1 cellular context compared by ENCODE assay signal in genomic region chr18:58529714-58530354, GRCh38.
TF ChIP-seq lines count a peak whose summit lies in the region.

No MANE protein-coding gene starts in this region.

TF ChIP-seq in HepG2, 621 proteins besides CTCF, POLR2A, EP300 and RAD21 (continued from another document and continues in another):
- TF ChIP-seq ZNF512B (CRISPR knock-in tag; IDR thresholded peaks at IDR 0.05; ENCODE audit: borderline replicate concordance) (no peak), SMARCE1 (IDR thresholded peaks at IDR 0.05; ENCODE audit: borderline replicate concordance) (no peak), PRDM4 (CRISPR knock-in tag; IDR thresholded peaks at IDR 0.05; ENCODE audit: borderline replicate concordance) (no peak), IKZF1 (IDR thresholded peaks at IDR 0.05) (no peak), ZNF317 (CRISPR knock-in tag; IDR thresholded peaks at IDR 0.05) (no peak), ZNF512 (CRISPR knock-in tag; IDR thresholded peaks at IDR 0.05) (no peak), HNRNPLL (IDR thresholded peaks at IDR 0.05; ENCODE audit: low read depth, low read length, poor library complexity, severe bottlenecking) (no peak), ARNTL (CRISPR knock-in tag; IDR thresholded peaks at IDR 0.05) (no peak), ZNF180 (CRISPR knock-in tag; IDR thresholded peaks at IDR 0.05; ENCODE audit: borderline replicate concordance, low read depth) (no peak), CERS6 (CRISPR knock-in tag; IDR thresholded peaks at IDR 0.05) (no peak), ZNF710 (CRISPR knock-in tag; IDR thresholded peaks at IDR 0.05; ENCODE audit: borderline replicate concordance) (no peak), USF2 (IDR thresholded peaks at IDR 0.05; ENCODE audit: low read depth, low read length) (no peak), USF2 (CRISPR knock-in tag; IDR thresholded peaks at IDR 0.05; ENCODE audit: borderline replicate concordance) (no peak), TERF1 (CRISPR knock-in tag; IDR thresholded peaks at IDR 0.05) (no peak), ZNF264 (CRISPR knock-in tag; IDR thresholded peaks at IDR 0.05) (peak; percentile 81), ZBTB37 (CRISPR knock-in tag; IDR thresholded peaks at IDR 0.05) (no peak), ATF7-NPFF (CRISPR knock-in tag; IDR thresholded peaks at IDR 0.05; ENCODE audit: low read depth) (no peak), ZNF142 (CRISPR knock-in tag; IDR thresholded peaks at IDR 0.05) (no peak), ZNF292 (CRISPR knock-in tag; IDR thresholded peaks at IDR 0.05; ENCODE audit: borderline replicate concordance, low read depth) (no peak), CHD2 (IDR thresholded peaks at IDR 0.05; ENCODE audit: low read depth, low read length) (no peak), GPN1 (CRISPR knock-in tag; IDR thresholded peaks at IDR 0.05; ENCODE audit: borderline replicate concordance) (no peak), ZNF543 (CRISPR knock-in tag; IDR thresholded peaks at IDR 0.05) (no peak), DBP (CRISPR knock-in tag; IDR thresholded peaks at IDR 0.05; ENCODE audit: not compliant biosample characterization) (no peak), HDAC2 (CRISPR knock-in tag; IDR thresholded peaks at IDR 0.05) (no peak), KLF9 (CRISPR knock-in tag; IDR thresholded peaks at IDR 0.05; ENCODE audit: low read depth) (no peak), CCAR2 (optimal IDR thresholded peaks at IDR 0.05; ENCODE audit: low read depth, low read length) (no peak), SNAPC2 (CRISPR knock-in tag; IDR thresholded peaks at IDR 0.05) (no peak), ZNF75D (CRISPR knock-in tag; IDR thresholded peaks at IDR 0.05; ENCODE audit: borderline replicate concordance) (no peak), ZNF276 (CRISPR knock-in tag; IDR thresholded peaks at IDR 0.05; ENCODE audit: low read depth) (no peak)
